10 cellular contexts compared by ENCODE assay signal in genomic region chrX:10326578-10326977, GRCh38.
DNase-seq lines count a peak whose midpoint lies in the region; ATAC-seq and TF ChIP-seq lines count a peak whose summit lies in the region.
"Had no signal": no experiment of that assay in that cellular context is flagged by ENCODE, and none has a peak within 500 bp of the region (broad histone marks: within the 10 kb centered on the region; RNA-seq: fewer than 3 reads in every experiment).

No MANE protein-coding gene starts in this region.

- peak; percentile 77 for ATAC-seq in PC-3
- ATAC-seq in activated CD8-positive, alpha-beta T cell treated with anti-CD3 and anti-CD28 coated beads for 36 hours: no peak
- no peak for ATAC-seq in GM21390 (IDR thresholded peaks at IDR 0.05; ENCODE audit: unreplicated experiment)
- no peak for ATAC-seq in HG03439 (IDR thresholded peaks at IDR 0.05; ENCODE audit: unreplicated experiment)
- ATAC-seq: mucosa of descending colon had no signal

- H3K4me1 ChIP-seq in breast epithelium: no peaks in the 10 kb centered on the region
- H3K4me1 ChIP-seq in PC-3 (ENCODE audit: insufficient read depth, low read length): peaks cover 9% of the 10 kb centered on the region

- no peak overlapping the region for H3K4me2 ChIP-seq in PC-3 (ENCODE audit: low read length)

- no peak overlapping the region for H2AFZ ChIP-seq in PC-3 (ENCODE audit: low read length)

- H3F3A ChIP-seq in PC-3 (ENCODE audit: low read length, unreplicated experiment): no peaks in the 10 kb centered on the region

- peaks cover 0 to 23% of the 10 kb centered on the region in 2 donors for H3K27me3 ChIP-seq in breast epithelium
- H3K27me3 ChIP-seq in PC-3 (ENCODE audit: low read length): no peaks in the 10 kb centered on the region

- H3K4me1 Mint-ChIP-seq in MCF 10A (ENCODE audit: insufficient read depth, unreplicated experiment): peaks cover 10% of the 10 kb centered on the region
- H3K4me1 Mint-ChIP-seq in activated CD8-positive, alpha-beta T cell treated with anti-CD3 and anti-CD28 coated beads for 36 hours (ENCODE audit: low read depth): no peaks in the 10 kb centered on the region

- H3K36me3 Mint-ChIP-seq in MCF 10A (ENCODE audit: insufficient read depth, unreplicated experiment): no peaks in the 10 kb centered on the region
- no peaks in the 10 kb centered on the region for H3K36me3 Mint-ChIP-seq in activated CD8-positive, alpha-beta T cell treated with anti-CD3 and anti-CD28 coated beads for 36 hours (ENCODE audit: low read depth)

- no peak overlapping the region for H3K27ac Mint-ChIP-seq in MCF 10A (ENCODE audit: low read depth, unreplicated experiment)
- no peak overlapping the region for H3K27ac Mint-ChIP-seq in activated CD8-positive, alpha-beta T cell treated with anti-CD3 and anti-CD28 coated beads for 36 hours

- no peaks in the 10 kb centered on the region for H3K9me3 Mint-ChIP-seq in MCF 10A (ENCODE audit: unreplicated experiment)
- no peaks in the 10 kb centered on the region for H3K9me3 Mint-ChIP-seq in activated CD8-positive, alpha-beta T cell treated with anti-CD3 and anti-CD28 coated beads for 36 hours

- no peaks in the 10 kb centered on the region for H3K79me2 ChIP-seq in PC-3 (ENCODE audit: low read length)

- H3K4me3 Mint-ChIP-seq in MCF 10A (ENCODE audit: unreplicated experiment): no peak overlapping the region
- H3K4me3 Mint-ChIP-seq in activated CD8-positive, alpha-beta T cell treated with anti-CD3 and anti-CD28 coated beads for 36 hours: no peak overlapping the region

- H3K9me3 ChIP-seq in breast epithelium (no peaks in the 10 kb centered on the region), PC-3 (ENCODE audit: low read length) (no peaks in the 10 kb centered on the region)
- H3K9me3 ChIP-seq: mucosa of descending colon had no signal

- BruUV-seq in MCF 10A (replicated peaks; lab: Mats Ljungman, UMichigan): no TSS peak
- BruUV-seq in PC-3 (replicated peaks; lab: Mats Ljungman, UMichigan): no TSS peak

- no peaks in the 10 kb centered on the region for H4K20me1 ChIP-seq in PC-3 (ENCODE audit: low read length)

- H3K27me3 Mint-ChIP-seq in MCF 10A (ENCODE audit: insufficient read depth, unreplicated experiment): peaks cover 10% of the 10 kb centered on the region
- no peaks in the 10 kb centered on the region for H3K27me3 Mint-ChIP-seq in activated CD8-positive, alpha-beta T cell treated with anti-CD3 and anti-CD28 coated beads for 36 hours

- H3K9me2 ChIP-seq in PC-3 (replicated peaks; ENCODE audit: low read length): no peaks in the 10 kb centered on the region

- intact Hi-C loops in MCF 10A (cut with micrococcal nuclease): loop anchor here (1.0 to 10.0 kb wide), 2 partner anchors 136 to 288 kb away; no protein-coding TSS in a partner anchor
- intact Hi-C loops in breast epithelium (cut with DNase I; ENCODE audit: low total_unique reads): no loop called here
- intact Hi-C loops in PC-3 (cut with micrococcal nuclease): loop anchor here (1.0 to 10.0 kb wide), 3 partner anchors 72 to 288 kb away; no protein-coding TSS in a partner anchor
- intact Hi-C loops in activated CD8-positive, alpha-beta T cell treated with anti-CD3 and anti-CD28 coated beads for 36 hours (cut with micrococcal nuclease): no loop called here

- H3K36me3 ChIP-seq in breast epithelium: no peaks in the 10 kb centered on the region
- H3K36me3 ChIP-seq in PC-3 (ENCODE audit: low read depth, low read length): no peaks in the 10 kb centered on the region

- CTCF ChIA-PET in MCF 10A (lab: Yijun Ruan, JAX): no interaction called here
- CTCF ChIA-PET in PC-3 (lab: Charles Lee): no interaction called here
- CTCF ChIA-PET in activated CD8-positive, alpha-beta T cell treated with anti-CD3 and anti-CD28 coated beads for 36 hours (lab: Charles Lee): no interaction called here

- H3K27ac ChIP-seq in breast epithelium: no peak overlapping the region
- no peak overlapping the region for H3K27ac ChIP-seq in PC-3 (ENCODE audit: low read length)

- TF ChIP-seq CTCF in MCF 10A (IDR thresholded peaks at IDR 0.05; ENCODE audit: unreplicated experiment): peak; percentile 17
- no peak for TF ChIP-seq CTCF in breast epithelium (IDR thresholded peaks at IDR 0.05)
- peak; percentile 56 for TF ChIP-seq CTCF in PC-3 (conservative IDR thresholded peaks at IDR 0.05; ENCODE audit: low read depth, low read length)
- TF ChIP-seq CTCF in activated CD8-positive, alpha-beta T cell treated with anti-CD3 and anti-CD28 coated beads for 36 hours (IDR thresholded peaks at IDR 0.05): no peak

- H3K4me3 ChIP-seq in breast epithelium (no peak overlapping the region), PC-3 (ENCODE audit: low read length) (no peak overlapping the region)
- H3K4me3 ChIP-seq: mucosa of descending colon had no signal

- peak; percentile 53 for DNase-seq in MCF 10A (ENCODE audit: unreplicated experiment)
- DNase-seq in breast epithelium (ENCODE audit: low spot score in 2 of 2): no peak
- peak; percentile 52 for DNase-seq in PC-3
- DNase-seq in fibroblast of peridontal ligament (ENCODE audit: extremely low read depth): peak; percentile 70
- no peak for DNase-seq in activated CD8-positive, alpha-beta T cell treated with anti-CD3 and anti-CD28 coated beads for 36 hours
- no peak for DNase-seq in activated T-cell treated with anti-CD3 and anti-CD28 coated beads, Interleukin-2, amount 50 U/mL, for 48 hours
- DNase-seq: SHP77 had no signal

- TF ChIP-seq POLR2A in breast epithelium (IDR thresholded peaks at IDR 0.05): no peak

- POLR2A ChIA-PET in MCF 10A (lab: Yijun Ruan, JAX) (no interaction called here), PC-3 (lab: Charles Lee; ENCODE audit: unreplicated experiment) (no interaction called here)
- POLR2A ChIA-PET in activated CD8-positive, alpha-beta T cell treated with anti-CD3 and anti-CD28 coated beads for 36 hours (lab: Charles Lee): no interaction called here

- H3K9ac ChIP-seq in PC-3 (ENCODE audit: low read length): no peak overlapping the region

Comparison
In these comparisons a context has a peak if more than half of its experiments do, and no peak if none do; other contexts are left out.
1. DNase-seq: peak in MCF 10A (single experiment), PC-3 (single experiment) and fibroblast of peridontal ligament (single experiment); none in breast epithelium (0 of 2), activated CD8-positive, alpha-beta T cell treated with anti-CD3 and anti-CD28 coated beads for 36 hours (single experiment) and activated T-cell treated with anti-CD3 and anti-CD28 coated beads, Interleukin-2, amount 50 U/mL, for 48 hours (0 of 2).
2. CTCF ChIP-seq: peak in MCF 10A (single experiment) and PC-3 (single experiment); none in breast epithelium (0 of 3) and activated CD8-positive, alpha-beta T cell treated with anti-CD3 and anti-CD28 coated beads for 36 hours (single experiment).
3. intact Hi-C loops: an anchor here in MCF 10A (1.0 to 10.0 kb wide) and PC-3 (1.0 to 10.0 kb wide); none called in breast epithelium and activated CD8-positive, alpha-beta T cell treated with anti-CD3 and anti-CD28 coated beads for 36 hours.